In genomic region chr14:34555583-34556496, GRCh38 we compare ENCODE assay signal across 8 cellular contexts. TPM values are rescaled to one million over a fixed set of nuclear protein-coding genes. Genes with fewer than 3 reads are reported as not detected.
DNase-seq lines count a peak whose midpoint lies in the region; ATAC-seq, FAIRE-seq and TF ChIP-seq lines count a peak whose summit lies in the region.
"Not testable (repeated sequence)": the region's sequence is repeated elsewhere in the genome, so short reads cannot be mapped to it uniquely, and the experiment has no call there.

No MANE protein-coding gene starts in this region.

- ATAC-seq in GM18508 (IDR thresholded peaks at IDR 0.05; ENCODE audit: insufficient read depth, unreplicated experiment) (peak; percentile 51), GM19438 (IDR thresholded peaks at IDR 0.05; ENCODE audit: low read depth, unreplicated experiment) (peak; percentile 73), HG03060 (IDR thresholded peaks at IDR 0.05; ENCODE audit: low read depth, unreplicated experiment) (peak; percentile 78), HG03558 (IDR thresholded peaks at IDR 0.05; ENCODE audit: extremely low read depth, unreplicated experiment) (peak; percentile 55)
- peak; percentile 80 for ATAC-seq in activated T-helper 17 cell treated with anti-CD3 and anti-CD28 coated beads, Interleukin-2, amount 50 U/mL, for 72 hours (replicated peaks)
- ATAC-seq in stimulated activated naive CD8-positive, alpha-beta T cell treated with anti-CD3 and anti-CD28 coated beads, Interleukin-15, amount 100 ng/mL, for 72 hours, result peak; percentile 87

- not testable (repeated sequence) for H3K9me3 ChIP-seq in keratinocyte (ENCODE audit: control insufficient read depth, low read depth, low read length)

- not testable (repeated sequence) for H2AFZ ChIP-seq in keratinocyte (ENCODE audit: control insufficient read depth, low read length)

- H3K27me3 ChIP-seq in keratinocyte (ENCODE audit: control insufficient read depth, extremely low read depth, insufficient read depth, low read length), result not testable (repeated sequence)

- H4K20me1 ChIP-seq in keratinocyte (ENCODE audit: control insufficient read depth, extremely low read depth, insufficient read depth, low read length), result not testable (repeated sequence)

- not testable (repeated sequence) for H3K4me1 ChIP-seq in keratinocyte (ENCODE audit: control insufficient read depth, extremely low read depth, insufficient read depth, low read length)

- FAIRE-seq in H54 (lab: Jason Lieb, UNC), result peak; percentile 98
- FAIRE-seq in keratinocyte (lab: Jason Lieb, UNC), result peak; percentile 39

- H3K4me2 ChIP-seq in keratinocyte (ENCODE audit: control insufficient read depth, extremely low read depth, insufficient read depth, low read depth, low read length), result not testable (repeated sequence)

- H3K79me2 ChIP-seq in keratinocyte (ENCODE audit: control insufficient read depth, insufficient read depth, low read length), result not testable (repeated sequence)

- H3K4me1 Mint-ChIP-seq in activated T-helper 17 cell treated with anti-CD3 and anti-CD28 coated beads, Interleukin-2, amount 50 U/mL, for 72 hours, result not testable (repeated sequence)
- H3K4me1 Mint-ChIP-seq in stimulated activated naive CD8-positive, alpha-beta T cell treated with anti-CD3 and anti-CD28 coated beads, Interleukin-15, amount 100 ng/mL, for 72 hours, result peaks cover 23% of the 10 kb centered on the region

- not testable (repeated sequence) for H3K36me3 ChIP-seq in keratinocyte (ENCODE audit: control insufficient read depth in 2 of 2, extremely low read depth in 1 of 2, insufficient read depth in 2 of 2, low read length in 2 of 2)

- not testable (repeated sequence) for H3K4me3 ChIP-seq in keratinocyte (ENCODE audit: control insufficient read depth in 2 of 3, extremely low read depth in 1 of 3, insufficient read depth in 2 of 3, low read depth in 1 of 3, low read length in 3 of 3)

- H3K27ac Mint-ChIP-seq in activated T-helper 17 cell treated with anti-CD3 and anti-CD28 coated beads, Interleukin-2, amount 50 U/mL, for 72 hours; stimulated activated naive CD8-positive, alpha-beta T cell treated with anti-CD3 and anti-CD28 coated beads, Interleukin-15, amount 100 ng/mL, for 72 hours: not testable (repeated sequence)

- not testable (repeated sequence) for H3K9me3 Mint-ChIP-seq in activated T-helper 17 cell treated with anti-CD3 and anti-CD28 coated beads, Interleukin-2, amount 50 U/mL, for 72 hours; stimulated activated naive CD8-positive, alpha-beta T cell treated with anti-CD3 and anti-CD28 coated beads, Interleukin-15, amount 100 ng/mL, for 72 hours

- dilution Hi-C loops in keratinocyte (cut with MboI; ENCODE audit: extremely low pct_ligation_motif_present, low sequenced_read_pairs), result not testable (repeated sequence)

- H3K27me3 Mint-ChIP-seq in activated T-helper 17 cell treated with anti-CD3 and anti-CD28 coated beads, Interleukin-2, amount 50 U/mL, for 72 hours; stimulated activated naive CD8-positive, alpha-beta T cell treated with anti-CD3 and anti-CD28 coated beads, Interleukin-15, amount 100 ng/mL, for 72 hours: not testable (repeated sequence)

- not testable (repeated sequence) for H3K4me3 Mint-ChIP-seq in activated T-helper 17 cell treated with anti-CD3 and anti-CD28 coated beads, Interleukin-2, amount 50 U/mL, for 72 hours; stimulated activated naive CD8-positive, alpha-beta T cell treated with anti-CD3 and anti-CD28 coated beads, Interleukin-15, amount 100 ng/mL, for 72 hours

- not testable (repeated sequence) for H3K9ac ChIP-seq in keratinocyte (ENCODE audit: control insufficient read depth, extremely low read depth, insufficient read depth, low read length)

- not testable (repeated sequence) for DNase-seq in H54 (ENCODE audit: insufficient read length, low spot score); keratinocyte (ENCODE audit: low read depth, low spot score); stimulated activated naive CD8-positive, alpha-beta T cell treated with anti-CD3 and anti-CD28 coated beads, Interleukin-15, amount 100 ng/mL, for 72 hours

- not testable (repeated sequence) for TF ChIP-seq POLR2A in H54 (IDR thresholded peaks at IDR 0.05; ENCODE audit: low read depth, low read length)

- H3K27ac ChIP-seq in keratinocyte (ENCODE audit: control insufficient read depth, insufficient read depth, low read length), result not testable (repeated sequence)

- not testable (repeated sequence) for TF ChIP-seq CTCF in keratinocyte (optimal IDR thresholded peaks at IDR 0.05 in 1 of 3, IDR thresholded peaks at IDR 0.05 in 1 of 3, conservative IDR thresholded peaks at IDR 0.05 in 1 of 3; ENCODE audit: extremely low read depth in 1 of 3, insufficient read depth in 2 of 3, low read length in 3 of 3)

- H3K36me3 Mint-ChIP-seq in activated T-helper 17 cell treated with anti-CD3 and anti-CD28 coated beads, Interleukin-2, amount 50 U/mL, for 72 hours (ENCODE audit: low read depth), result not testable (repeated sequence)

- not testable (repeated sequence) for H3K9me1 ChIP-seq in keratinocyte (ENCODE audit: control insufficient read depth, extremely low read depth, insufficient read depth, low read length)

RNA-seq across cellular contexts. Expression of gene EAPP, which starts 16.3 kb away (rescaled TPM):
- total RNA-seq in activated T-helper 17 cell treated with anti-CD3 and anti-CD28 coated beads, Interleukin-2, amount 50 U/mL, for 72 hours, result 10 to 100 TPM; 33.6 to 46.9 TPM
- 23.0 to 45.3 TPM (median 26.7 TPM) in 3 replicates for polyA plus RNA-seq in keratinocyte
- polyA plus RNA-seq in keratinocyte (2011; ENCODE audit: low read depth), result 36.8 TPM
- polyA plus RNA-seq in keratinocyte (2011; cell fraction: cytosol; rRNA removed), result 27.7 and 53.9 TPM in 2 replicates
- 19.9 and 29.8 TPM in 2 replicates for polyA plus RNA-seq in keratinocyte (2011; cell fraction: nucleus; rRNA removed)
- polyA plus RNA-seq in keratinocyte (2012; ENCODE audit: low replicate concordance), result 26.9 and 32.8 TPM in 2 replicates
- polyA minus RNA-seq in keratinocyte, result 5.0 to 21.2 TPM (median 9.2 TPM) in 3 replicates
- polyA minus RNA-seq in keratinocyte (2011; cell fraction: cytosol; rRNA and poly(A)+ RNA removed), result 16.7 TPM
- polyA minus RNA-seq in keratinocyte (2011; cell fraction: nucleus; rRNA and poly(A)+ RNA removed), result 5.8 and 11.2 TPM in 2 replicates
